In genomic region chr17:41734139-41734948, GRCh38 we compare ENCODE assay signal across 8 cellular contexts. TPM values are rescaled to one million over a fixed set of nuclear protein-coding genes. Genes with fewer than 3 reads are reported as not detected.
DNase-seq lines count a peak whose midpoint lies in the region; ATAC-seq and TF ChIP-seq lines count a peak whose summit lies in the region.

A gene with protein sequence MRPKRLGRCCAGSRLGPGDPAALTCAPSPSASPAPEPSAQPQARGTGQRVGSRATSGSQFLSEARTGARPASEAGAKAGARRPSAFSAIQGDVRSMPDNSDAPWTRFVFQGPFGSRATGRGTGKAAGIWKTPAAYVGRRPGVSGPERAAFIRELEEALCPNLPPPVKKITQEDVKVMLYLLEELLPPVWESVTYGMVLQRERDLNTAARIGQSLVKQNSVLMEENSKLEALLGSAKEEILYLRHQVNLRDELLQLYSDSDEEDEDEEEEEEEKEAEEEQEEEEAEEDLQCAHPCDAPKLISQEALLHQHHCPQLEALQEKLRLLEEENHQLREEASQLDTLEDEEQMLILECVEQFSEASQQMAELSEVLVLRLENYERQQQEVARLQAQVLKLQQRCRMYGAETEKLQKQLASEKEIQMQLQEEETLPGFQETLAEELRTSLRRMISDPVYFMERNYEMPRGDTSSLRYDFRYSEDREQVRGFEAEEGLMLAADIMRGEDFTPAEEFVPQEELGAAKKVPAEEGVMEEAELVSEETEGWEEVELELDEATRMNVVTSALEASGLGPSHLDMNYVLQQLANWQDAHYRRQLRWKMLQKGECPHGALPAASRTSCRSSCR (minus strand): TSS chr17:41734643. CDS start chr17:41734634, 9 bp downstream.

- H3K36me3 ChIP-seq in mucosa of descending colon (ENCODE audit: low read depth), result no peaks in the 10 kb centered on the region

- H3K27ac Mint-ChIP-seq in T-helper 1 cell treated with Interleukin-12 subunit alpha and Interleukin-12 subunit beta and Interleukin-4 antibody, amounts not matched to agents 30 μg/mL and 1 μg/mL, for 36 hours, result no peak within 1 kb of the TSS
- H3K27ac Mint-ChIP-seq in endothelial cell (ENCODE audit: unreplicated experiment), result peak within 1 kb of the TSS; percentile 72

- H3K27me3 Mint-ChIP-seq in T-helper 1 cell treated with Interleukin-12 subunit alpha and Interleukin-12 subunit beta and Interleukin-4 antibody, amounts not matched to agents 30 μg/mL and 1 μg/mL, for 36 hours (ENCODE audit: low read depth), result peaks cover 80% of the 10 kb centered on the region
- peaks cover 3% of the 10 kb centered on the region for H3K27me3 Mint-ChIP-seq in endothelial cell (ENCODE audit: unreplicated experiment)

- DNase-seq in T-helper 1 cell (no peak), SW480 (ENCODE audit: low spot score) (peak; percentile 42), endothelial cell (ENCODE audit: low spot score) (peak; percentile 65), mucosa of descending colon (peak in 1 of 3 donors; percentile 47)

- intact Hi-C loops in mucosa of descending colon (cut with DNase I, micrococcal nuclease), result loop anchor here in 1 of 2 donors (10.0 kb wide), 1 partner anchor 150 kb away; no protein-coding TSS in a partner anchor

- H3K4me1 Mint-ChIP-seq in T-helper 1 cell treated with Interleukin-12 subunit alpha and Interleukin-12 subunit beta and Interleukin-4 antibody, amounts not matched to agents 30 μg/mL and 1 μg/mL, for 36 hours (ENCODE audit: low read depth), result peaks cover 10% of the 10 kb centered on the region
- H3K4me1 Mint-ChIP-seq in endothelial cell (ENCODE audit: unreplicated experiment), result peaks cover 28% of the 10 kb centered on the region

- H3K4me1 ChIP-seq in mucosa of descending colon (ENCODE audit: low read depth), result peaks cover 9% of the 10 kb centered on the region

- H3K9me3 Mint-ChIP-seq in T-helper 1 cell treated with Interleukin-12 subunit alpha and Interleukin-12 subunit beta and Interleukin-4 antibody, amounts not matched to agents 30 μg/mL and 1 μg/mL, for 36 hours, result no peaks in the 10 kb centered on the region
- no peaks in the 10 kb centered on the region for H3K9me3 Mint-ChIP-seq in endothelial cell (ENCODE audit: unreplicated experiment)

- peak; percentile 17 for ATAC-seq in mucosa of descending colon
- ATAC-seq in GM19328 (IDR thresholded peaks at IDR 0.05; ENCODE audit: unreplicated experiment), result no peak
- no peak for ATAC-seq in GM18873 (IDR thresholded peaks at IDR 0.05; ENCODE audit: low FRiP score, unreplicated experiment)
- no peak for ATAC-seq in GM19452 (IDR thresholded peaks at IDR 0.05; ENCODE audit: unreplicated experiment)

- no peaks in the 10 kb centered on the region for H3K9me3 ChIP-seq in mucosa of descending colon

- H3K4me3 ChIP-seq in mucosa of descending colon, result no peak within 1 kb of the TSS

- H3K36me3 Mint-ChIP-seq in T-helper 1 cell treated with Interleukin-12 subunit alpha and Interleukin-12 subunit beta and Interleukin-4 antibody, amounts not matched to agents 30 μg/mL and 1 μg/mL, for 36 hours (ENCODE audit: low read depth), result no peaks in the 10 kb centered on the region
- H3K36me3 Mint-ChIP-seq in endothelial cell (ENCODE audit: low read depth, unreplicated experiment), result peaks cover 13% of the 10 kb centered on the region

- TF ChIP-seq CTCF in endothelial cell (IDR thresholded peaks at IDR 0.05; ENCODE audit: unreplicated experiment), result no peak
- TF ChIP-seq CTCF in mucosa of descending colon (IDR thresholded peaks at IDR 0.05), result no peak

- peak within 1 kb of the TSS; percentile 36 for H3K4me3 Mint-ChIP-seq in T-helper 1 cell treated with Interleukin-12 subunit alpha and Interleukin-12 subunit beta and Interleukin-4 antibody, amounts not matched to agents 30 μg/mL and 1 μg/mL, for 36 hours
- H3K4me3 Mint-ChIP-seq in endothelial cell (ENCODE audit: unreplicated experiment), result peak within 1 kb of the TSS; percentile 94

RNA-seq across cellular contexts. Expression of the gene that starts here (rescaled TPM):
- 18.1 TPM for total RNA-seq in endothelial cell (ENCODE audit: unreplicated experiment)
- total RNA-seq in mucosa of descending colon, result 1 to 10 TPM in 1 of 3 donors, under 1 TPM in 2; 0.12 to 2.8 (median 0.32) TPM

Comparison
In these comparisons a context has a peak if more than half of its experiments do, and no peak if none do; other contexts are left out.
1. DNase-seq: peak in SW480 (single experiment) and endothelial cell (single experiment); none in T-helper 1 cell (0 of 5).